1 cellular context compared by ENCODE assay signal in genomic region chr21:34880401-34880800, GRCh38.
TF ChIP-seq lines count a peak whose summit lies in the region.

No MANE protein-coding gene starts in this region.

TF ChIP-seq in SK-N-SH, 30 proteins besides CTCF, POLR2A, EP300 and RAD21 (continued from another document):
- TF ChIP-seq REST (IDR thresholded peaks at IDR 0.05; ENCODE audit: low read depth, low read length) (no peak), NFIC (IDR thresholded peaks at IDR 0.05; ENCODE audit: borderline replicate concordance) (no peak), FOSL2 (IDR thresholded peaks at IDR 0.05; ENCODE audit: borderline replicate concordance, low read depth) (no peak), USF2 (IDR thresholded peaks at IDR 0.05; ENCODE audit: borderline replicate concordance, low read depth, low read length) (no peak), RXRA (IDR thresholded peaks at IDR 0.05; ENCODE audit: borderline replicate concordance, low read depth) (no peak), NRF1 (IDR thresholded peaks at IDR 0.05; ENCODE audit: low read depth, low read length) (no peak), PBX3 (IDR thresholded peaks at IDR 0.05) (no peak)
